8 cellular contexts compared by ENCODE assay signal in the genomic region with DNA sequence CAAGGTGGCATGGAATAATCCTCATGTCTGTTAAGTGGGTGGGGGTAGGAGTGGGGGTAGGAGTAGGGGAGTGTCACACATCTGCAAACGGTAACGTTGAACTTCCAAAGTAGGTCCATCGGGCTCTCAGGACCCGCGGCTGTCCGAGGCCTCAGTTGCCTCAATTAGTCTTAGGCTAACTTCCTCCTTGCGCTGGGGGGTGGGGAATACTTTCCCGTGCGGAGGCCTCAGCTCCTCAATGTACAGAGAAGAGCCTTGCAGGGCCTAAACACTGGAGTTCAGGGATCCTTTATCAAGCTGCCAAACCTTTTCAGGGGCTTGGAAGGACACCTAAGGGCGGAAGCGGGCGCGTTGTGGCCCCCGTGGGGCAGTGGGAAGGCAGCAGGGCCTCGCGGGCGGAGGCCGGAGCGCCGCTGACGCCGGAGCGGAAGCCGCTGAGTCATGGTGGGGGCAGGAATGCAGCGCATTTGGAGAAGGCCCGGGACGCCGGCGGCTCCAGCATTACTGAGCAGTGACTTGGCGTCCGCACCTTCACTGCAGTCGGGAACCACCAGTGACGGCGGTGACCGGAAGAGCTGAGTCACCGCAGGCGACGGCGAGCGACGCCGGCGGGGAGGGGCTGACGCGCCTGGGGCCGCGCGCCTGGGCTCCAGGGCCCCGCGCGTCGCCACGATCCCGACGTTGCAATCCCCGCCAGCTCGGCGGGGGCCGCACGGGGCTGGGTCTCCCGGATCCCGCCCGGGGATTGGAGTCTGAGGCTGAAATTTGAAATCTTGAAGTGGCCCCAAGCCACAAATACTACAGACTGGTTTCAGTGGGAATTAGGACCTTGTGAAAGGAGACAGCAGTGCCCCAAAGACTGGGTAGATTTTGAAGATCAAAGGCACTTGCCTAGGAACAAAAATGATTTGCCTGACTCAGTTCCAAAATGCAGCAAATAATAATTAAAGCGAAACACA. TPM values are rescaled to one million over a fixed set of nuclear protein-coding genes. Genes with fewer than 3 reads are reported as not detected.
DNase-seq lines count a peak whose midpoint lies in the region; ATAC-seq and TF ChIP-seq lines count a peak whose summit lies in the region.

No MANE protein-coding gene starts in this region.

- peak; percentile 23 for DNase-seq in NCI-H1436 treated with DMSO at 0.1 percent for 48 hours (lab: John Stamatoyannopoulos, UW)
- peak; percentile 64 for DNase-seq in T follicular helper cell (ENCODE audit: low read depth)
- peak; percentile 95 for DNase-seq in heart right ventricle
- DNase-seq in posterior cingulate gyrus, result peak; percentile 84 to 99 (median 90)
- peak; percentile 89 for DNase-seq in type B pancreatic cell (ENCODE audit: extremely low spot score, unreplicated experiment)

- intact Hi-C loops in heart right ventricle (cut with DNase I), result loop anchor here in 6 of 10 donors (1.0 to 5.0 kb wide), 6 partner anchors 21 to 97 kb away; partner anchors contain the start of genes TMEM41B (in 2 of the 6), DENND5A (in 1 of the 6) and IPO7 (in 1 of the 6)
- intact Hi-C loops in posterior cingulate gyrus (cut with DNase I), result loop anchor here (1.0 kb wide), 1 partner anchor 50 kb away; the partner anchor contains the start of gene TMEM41B

- no peaks in the 10 kb centered on the region for H3K9me3 Mint-ChIP-seq in type B pancreatic cell

- TF ChIP-seq POLR2A in GM15510 (IDR thresholded peaks at IDR 0.05; ENCODE audit: borderline replicate concordance, extremely low read depth, insufficient read length), result peak; percentile 93

- peak overlapping the region in 9 of 10 donors; percentile 20 to 58 (median 50) for H3K4me3 ChIP-seq in heart right ventricle

- ATAC-seq in HG02870 (IDR thresholded peaks at IDR 0.05; ENCODE audit: unreplicated experiment) (peak; percentile 87), heart right ventricle (peak; percentile 97 to 99 (median 98))

- TF ChIP-seq CTCF in heart right ventricle (IDR thresholded peaks at IDR 0.05) (peak in 1 of 9 donors; percentile 36), type B pancreatic cell (conservative IDR thresholded peaks at IDR 0.05) (no peak)

- H3K27ac ChIP-seq in adipose tissue (ENCODE audit: low read depth, low read length) (peak overlapping the region; percentile 99), heart right ventricle (peak overlapping the region; percentile 93 to 100 (median 98))

- peaks cover 17% of the 10 kb centered on the region for H3K4me1 Mint-ChIP-seq in type B pancreatic cell (ENCODE audit: unreplicated experiment)

- H3K27me3 ChIP-seq in heart right ventricle, result no peaks in the 10 kb centered on the region

- no peaks in the 10 kb centered on the region for H3K27me3 Mint-ChIP-seq in type B pancreatic cell

- H3K4me1 ChIP-seq in heart right ventricle, result peaks cover 0 to 36% (median 15%) of the 10 kb centered on the region in 9 donors

- no peaks in the 10 kb centered on the region for H3K9me3 ChIP-seq in heart right ventricle

- H3K27ac Mint-ChIP-seq in type B pancreatic cell, result peak overlapping the region; percentile 99

- H3K36me3 ChIP-seq in heart right ventricle, result no peaks in the 10 kb centered on the region

- no peaks in the 10 kb centered on the region for H3K36me3 Mint-ChIP-seq in type B pancreatic cell

- peak overlapping the region; percentile 79 for H3K4me3 Mint-ChIP-seq in type B pancreatic cell

- WGBS in adipose tissue, 3 donors, result 3 to 5% (median 3%) methylated on average over 64 of the region's 64 CpGs
- 4% methylated on average over 64 of the region's 64 CpGs for WGBS in heart right ventricle, 2 donors

RNA-seq across cellular contexts. Expression of gene IPO7, which starts 20.2 kb away (rescaled TPM):
- polyA plus RNA-seq in adipose tissue (10 to 100 TPM; 21.0 to 45.3 (median 43.1) TPM), heart right ventricle (10 to 100 TPM; 24.1 to 56.3 TPM)
- total RNA-seq in heart right ventricle (100 to 1,000 TPM; 129 to 169 (median 146) TPM), type B pancreatic cell (ENCODE audit: low replicate concordance) (137 and 159 TPM in 2 replicates)

RNA-seq across cellular contexts. Expression of gene TMEM41B, which starts 49.8 kb away (rescaled TPM):
- polyA plus RNA-seq in adipose tissue (1 to 10 TPM; 7.3 to 8.8 (median 8.8) TPM), heart right ventricle (10 to 100 TPM; 11.6 to 19.6 TPM)
- total RNA-seq in heart right ventricle (10 to 100 TPM; 17.2 to 25.1 (median 20.8) TPM), type B pancreatic cell (ENCODE audit: low replicate concordance) (46.5 and 49.6 TPM in 2 replicates)

Comparison
In these comparisons a context has a peak if more than half of its experiments do, and no peak if none do; other contexts are left out.
1. Peak in every context shown above with its lines: DNase-seq, ATAC-seq, H3K4me3 ChIP-seq and H3K27ac ChIP-seq.
2. DNase-seq: peak in every context shown above with its lines; median percentile 95 in heart right ventricle; 90 in posterior cingulate gyrus; 89 in type B pancreatic cell; 64 in T follicular helper cell; 23 in NCI-H1436 treated with DMSO at 0.1 percent for 48 hours.